In genomic region chr12:3273409-3273853, GRCh38 we compare ENCODE assay signal across 18 cellular contexts.
DNase-seq lines count a peak whose midpoint lies in the region; FAIRE-seq and TF ChIP-seq lines count a peak whose summit lies in the region.
"Had no signal": no experiment of that assay in that cellular context is flagged by ENCODE, and none has a peak within 500 bp of the region (broad histone marks: within the 10 kb centered on the region; RNA-seq: fewer than 3 reads in every experiment).

No MANE protein-coding gene starts in this region.

- no peaks in the 10 kb centered on the region for H3K9me3 ChIP-seq in adrenal gland (replicated peaks in 1 of 3)
- H3K9me3 ChIP-seq: ovary had no signal

- peak overlapping the region in 3 of 5 experiments; percentile 4 to 24 (median 23) for H3K27ac Mint-ChIP-seq in brain
- H3K27ac Mint-ChIP-seq: B cell; memory B cell; stimulated activated memory B cell treated with anti-CD40 and anti-IgM and Interleukin-4, amounts not matched to agents 10 μg/mL and 1 μg/mL and 100 μg/mL, for 72 hours had no signal

- no peaks in the 10 kb centered on the region for H3K4me1 ChIP-seq in adrenal gland (replicated peaks in 1 of 2)

- H3K36me3 Mint-ChIP-seq in brain, result no peaks in the 10 kb centered on the region
- H3K36me3 Mint-ChIP-seq: memory B cell; stimulated activated memory B cell treated with anti-CD40 and anti-IgM and Interleukin-4, amounts not matched to agents 10 μg/mL and 1 μg/mL and 100 μg/mL, for 72 hours had no signal

- H3K4me3 ChIP-seq in AG10803 (ENCODE audit: low read length) (no peak overlapping the region), adrenal gland (no peak overlapping the region)
- H3K4me3 ChIP-seq: ovary had no signal

- TF ChIP-seq CTCF in AG10803 (conservative IDR thresholded peaks at IDR 0.05; ENCODE audit: low read length) (no peak), brain (conservative IDR thresholded peaks at IDR 0.05) (no peak), adrenal gland (IDR thresholded peaks at IDR 0.05) (no peak)

- DNase-seq in AG10803 (ENCODE audit: low read depth) (peak; percentile 22), HT-29 (ENCODE audit: low spot score) (peak; percentile 34), kidney tubule cell (ENCODE audit: low spot score) (peak; percentile 80), GM19239 (ENCODE audit: insufficient read length, low spot score) (no peak), adrenal gland (no peak), NCI-H2196 (lab: John Stamatoyannopoulos, UW; ENCODE audit: unreplicated experiment) (no peak), GM12892 (ENCODE audit: insufficient read length) (no peak)
- DNase-seq: activated CD4-positive, alpha-beta T cell treated with anti-CD3 and anti-CD28 coated beads, Interleukin-2, amount 50 U/mL, for 4 hours; NCI-H1417 treated with DMSO at 0.1 percent for 48 hours; NCI-H526 treated with DMSO at 0.1 percent for 48 hours; ovary; stimulated activated CD4-positive, alpha-beta T cell treated with anti-CD3 and anti-CD28 coated beads, Interleukin-2, amount 100 ng/mL, for 48 hours; T-helper 9 cell had no signal

- H3K4me3 Mint-ChIP-seq in brain, result no peak overlapping the region
- H3K4me3 Mint-ChIP-seq: B cell; memory B cell; stimulated activated memory B cell treated with anti-CD40 and anti-IgM and Interleukin-4, amounts not matched to agents 10 μg/mL and 1 μg/mL and 100 μg/mL, for 72 hours had no signal

- H3K27ac ChIP-seq in adrenal gland, result no peak overlapping the region
- H3K27ac ChIP-seq: epithelial cell of prostate, ovary had no signal

- FAIRE-seq in GM19239 (lab: Jason Lieb, UNC) (no peak), GM12892 (lab: Jason Lieb, UNC) (no peak)

- no peaks in the 10 kb centered on the region for H3K27me3 ChIP-seq in adrenal gland
- H3K27me3 ChIP-seq: ovary had no signal

- no peak for TF ChIP-seq POLR2A in adrenal gland (IDR thresholded peaks at IDR 0.05)
- TF ChIP-seq POLR2A in GM12892 (IDR thresholded peaks at IDR 0.05; ENCODE audit: low read depth, low read length), result no peak

- whole genome bisulfite sequencing in adrenal gland, 4 donors, result 72 to 83% (median 75%) methylated on average over 4 to 7 of the region's 7 CpGs

- intact Hi-C loops in adrenal gland (cut with DNase I), result no loop called here

- peaks cover 64% of the 10 kb centered on the region for H3K4me1 Mint-ChIP-seq in brain
- H3K4me1 Mint-ChIP-seq: B cell; stimulated activated memory B cell treated with anti-CD40 and anti-IgM and Interleukin-4, amounts not matched to agents 10 μg/mL and 1 μg/mL and 100 μg/mL, for 72 hours had no signal

- no peaks in the 10 kb centered on the region for H3K36me3 ChIP-seq in adrenal gland (replicated peaks in 1 of 2)
- H3K36me3 ChIP-seq: ovary had no signal

- no peaks in the 10 kb centered on the region for H3K27me3 Mint-ChIP-seq in brain

- no peaks in the 10 kb centered on the region for H3K9me3 Mint-ChIP-seq in brain
- H3K9me3 Mint-ChIP-seq: memory B cell; stimulated activated memory B cell treated with anti-CD40 and anti-IgM and Interleukin-4, amounts not matched to agents 10 μg/mL and 1 μg/mL and 100 μg/mL, for 72 hours had no signal

Comparison
In these comparisons a context has a peak if more than half of its experiments do, and no peak if none do; other contexts are left out.
1. DNase-seq: peak in AG10803 (single experiment), HT-29 (single experiment) and kidney tubule cell (single experiment); none in GM19239 (single experiment), adrenal gland (0 of 7), NCI-H2196 (single experiment) and GM12892 (single experiment).